9 cellular contexts compared by ENCODE assay signal in the genomic region with DNA sequence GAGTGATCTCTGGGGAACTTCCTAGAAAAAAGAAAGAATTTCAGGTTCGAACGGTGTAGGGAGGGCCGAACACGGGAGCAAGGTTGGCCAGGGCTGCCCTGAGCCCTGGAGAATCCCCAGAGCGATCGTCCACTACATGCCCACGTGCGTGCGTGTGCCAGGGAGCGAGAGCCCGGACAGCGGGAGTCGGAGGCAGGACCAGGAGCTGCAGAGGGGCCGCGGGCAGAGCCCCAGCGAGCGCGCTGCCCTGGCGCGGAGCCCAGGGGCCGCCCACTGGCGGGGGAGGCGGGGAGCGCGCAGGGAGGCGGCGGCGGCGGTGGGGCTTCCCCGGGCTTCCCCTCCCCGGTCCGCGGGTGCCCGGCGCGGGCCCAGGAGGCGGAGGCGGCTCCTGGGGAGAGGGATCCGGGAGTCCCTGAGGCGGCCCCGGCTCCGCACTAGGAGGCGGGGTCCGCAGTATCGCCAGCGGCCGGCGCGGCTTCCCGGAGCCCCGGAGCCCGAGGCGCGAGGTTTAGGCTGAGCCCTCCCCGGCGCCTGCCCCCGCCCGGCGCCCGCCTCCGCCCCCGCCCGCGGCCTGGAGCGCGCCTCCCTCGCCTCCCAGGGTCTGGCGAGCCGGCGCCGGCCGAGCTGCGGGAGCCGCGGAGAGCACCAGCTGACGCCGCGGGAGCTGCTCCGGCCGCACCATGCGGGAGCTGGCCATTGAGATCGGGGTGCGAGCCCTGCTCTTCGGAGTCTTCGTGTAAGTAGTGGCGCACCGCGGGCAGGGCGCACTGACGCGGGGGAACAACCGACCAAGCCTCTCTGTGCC. TPM values are rescaled to one million over a fixed set of nuclear protein-coding genes. Genes with fewer than 3 reads are reported as not detected.
DNase-seq lines count a peak whose midpoint lies in the region; ATAC-seq and TF ChIP-seq lines count a peak whose summit lies in the region.
"Had no signal": no experiment of that assay in that cellular context is flagged by ENCODE, and none has a peak within 500 bp of the region (broad histone marks: within the 10 kb centered on the region; RNA-seq: fewer than 3 reads in every experiment).

A gene (plus strand): TSS at position 602 of the 805 bp plus-strand sequence. CDS start 79 bp downstream, at position 681.

- H3K27me3 ChIP-seq in breast epithelium, result peaks cover 4 to 36% of the 10 kb centered on the region in 2 donors

- intact Hi-C loops in breast epithelium (cut with DNase I; ENCODE audit: low total_unique reads), result no loop called here

- no peaks in the 10 kb centered on the region for H3K9me3 ChIP-seq in breast epithelium

- H3K4me1 ChIP-seq in breast epithelium, result peaks cover 4 to 8% of the 10 kb centered on the region in 2 donors

- H3K27ac Mint-ChIP-seq in stimulated activated naive B cell treated with anti-CD40 and anti-IgM and Interleukin-4, amounts not matched to agents 10 μg/mL and 1 μg/mL and 100 μg/mL, for 72 hours, result peak within 1 kb of the TSS; percentile 76

- TF ChIP-seq CTCF in GM10266 (IDR thresholded peaks at IDR 0.05; ENCODE audit: control insufficient read depth, insufficient read depth, low read depth, missing control alignments), result no peak
- no peak for TF ChIP-seq CTCF in breast epithelium (IDR thresholded peaks at IDR 0.05)

- no peaks in the 10 kb centered on the region for H3K9me3 Mint-ChIP-seq in stimulated activated naive B cell treated with anti-CD40 and anti-IgM and Interleukin-4, amounts not matched to agents 10 μg/mL and 1 μg/mL and 100 μg/mL, for 72 hours

- H3K4me3 Mint-ChIP-seq in stimulated activated naive B cell treated with anti-CD40 and anti-IgM and Interleukin-4, amounts not matched to agents 10 μg/mL and 1 μg/mL and 100 μg/mL, for 72 hours, result peak within 1 kb of the TSS; percentile 58 to 70

- no peak for TF ChIP-seq POLR2A in breast epithelium (IDR thresholded peaks at IDR 0.05)

- ATAC-seq in stimulated activated naive B cell treated with anti-CD40 and anti-IgM and Interleukin-4, amounts not matched to agents 10 μg/mL and 1 μg/mL and 100 μg/mL, for 72 hours (replicated peaks), result peak; percentile 43 to 51
- ATAC-seq in GM18858 (IDR thresholded peaks at IDR 0.05; ENCODE audit: unreplicated experiment), result no peak

- H3K36me3 ChIP-seq in breast epithelium, result no peaks in the 10 kb centered on the region

- H3K27me3 Mint-ChIP-seq in stimulated activated naive B cell treated with anti-CD40 and anti-IgM and Interleukin-4, amounts not matched to agents 10 μg/mL and 1 μg/mL and 100 μg/mL, for 72 hours, result peaks cover 40 to 58% of the 10 kb centered on the region in 2 donors

- H3K4me3 ChIP-seq in breast epithelium, result peak within 1 kb of the TSS; percentile 32 to 71 (median 55)

- no peaks in the 10 kb centered on the region for H3K36me3 Mint-ChIP-seq in stimulated activated naive B cell treated with anti-CD40 and anti-IgM and Interleukin-4, amounts not matched to agents 10 μg/mL and 1 μg/mL and 100 μg/mL, for 72 hours

- DNase-seq in GM10266 (ENCODE audit: extremely low spot score), result peak; percentile 56
- DNase-seq in M059J (ENCODE audit: low read depth), result peak; percentile 72
- no peak for DNase-seq in breast epithelium (ENCODE audit: low spot score in 2 of 2)
- DNase-seq in kidney glomerular epithelial cell (lab: John Stamatoyannopoulos, UW), result peak; percentile 46
- DNase-seq in stimulated activated naive B cell treated with anti-CD40 and anti-IgM and Interleukin-4, amounts not matched to agents 10 μg/mL and 1 μg/mL and 100 μg/mL, for 72 hours, result no peak
- DNase-seq in activated T-cell treated with anti-CD3 and anti-CD28 coated beads, Interleukin-2, amount 50 U/mL, for 1 hour, result no peak
- DNase-seq in NCI-H1092 (lab: John Stamatoyannopoulos, UW), result no peak

- H3K4me1 Mint-ChIP-seq in stimulated activated naive B cell treated with anti-CD40 and anti-IgM and Interleukin-4, amounts not matched to agents 10 μg/mL and 1 μg/mL and 100 μg/mL, for 72 hours, result peaks cover 5 to 6% of the 10 kb centered on the region in 2 donors

- no peak within 1 kb of the TSS for H3K27ac ChIP-seq in breast epithelium

RNA-seq across cellular contexts. Expression of the gene that starts here (rescaled TPM):
- 55.4 and 69.2 TPM in 2 replicates for total RNA-seq in M059J (2014; rRNA removed; shearing (Covaris generic))
- total RNA-seq in breast epithelium, result not detected
- total RNA-seq: NCI-H460 had no signal

Comparison
In these comparisons a context has a peak if more than half of its experiments do, and no peak if none do; other contexts are left out.
1. RNA of the gene that starts here (total RNA-seq): 55.4 to 69.2 TPM in M059J; not detected in breast epithelium; every median in the first group is over 10 times any median in the second.
2. DNase-seq: peak in GM10266 (single experiment), M059J (single experiment) and kidney glomerular epithelial cell (single experiment); none in breast epithelium (0 of 2), stimulated activated naive B cell treated with anti-CD40 and anti-IgM and Interleukin-4, amounts not matched to agents 10 μg/mL and 1 μg/mL and 100 μg/mL, for 72 hours (single experiment), activated T-cell treated with anti-CD3 and anti-CD28 coated beads, Interleukin-2, amount 50 U/mL, for 1 hour (single experiment) and NCI-H1092 (single experiment).